In genomic region chr9:113570106-113570505, GRCh38 we compare ENCODE assay signal across 29 cellular contexts.
DNase-seq lines count a peak whose midpoint lies in the region; ATAC-seq and TF ChIP-seq lines count a peak whose summit lies in the region.
"Had no signal": no experiment of that assay in that cellular context is flagged by ENCODE, and none has a peak within 500 bp of the region (broad histone marks: within the 10 kb centered on the region; RNA-seq: fewer than 3 reads in every experiment).

No MANE protein-coding gene starts in this region.

- H3K27me3 ChIP-seq in left ventricle myocardium inferior (ENCODE audit: low read depth) = no peaks in the 10 kb centered on the region
- H3K27me3 ChIP-seq in tibial artery = no peaks in the 10 kb centered on the region
- H3K27me3 ChIP-seq: esophagus muscularis mucosa, foreskin keratinocyte, uterus had no signal

- TF ChIP-seq CTCF in left ventricle myocardium inferior (IDR thresholded peaks at IDR 0.05; ENCODE audit: borderline replicate concordance) (no peak), neural crest cell (conservative IDR thresholded peaks at IDR 0.05) (no peak), tibial artery (IDR thresholded peaks at IDR 0.05) (no peak)

- peaks cover 9% of the 10 kb centered on the region for H3K36me3 Mint-ChIP-seq in neural crest cell (ENCODE audit: low read depth)
- H3K36me3 Mint-ChIP-seq in activated T-helper 17 cell treated with anti-CD3 and anti-CD28 coated beads, Interleukin-2, amount 50 U/mL, for 72 hours (ENCODE audit: low read depth) = no peaks in the 10 kb centered on the region

- H3K27me3 Mint-ChIP-seq in neural crest cell (ENCODE audit: low read depth) = no peaks in the 10 kb centered on the region
- H3K27me3 Mint-ChIP-seq in activated T-helper 17 cell treated with anti-CD3 and anti-CD28 coated beads, Interleukin-2, amount 50 U/mL, for 72 hours = no peaks in the 10 kb centered on the region
- H3K27me3 Mint-ChIP-seq: activated CD4-positive, alpha-beta T cell treated with anti-CD3 and anti-CD28 coated beads, Interleukin-2, amount 10 ng/mL, durations not matched to agents 7 days and 5 days; activated naive CD8-positive, alpha-beta T cell had no signal

- H3K27ac ChIP-seq in left ventricle myocardium inferior (replicated peaks) (peak overlapping the region; percentile 94), SK-N-MC (peak overlapping the region; percentile 96), tibial artery (peak overlapping the region; percentile 88 to 92)
- H3K27ac ChIP-seq: foreskin keratinocyte, uterus, VCaP had no signal

- H3K9me3 ChIP-seq in left ventricle myocardium inferior (replicated peaks) (no peaks in the 10 kb centered on the region), SK-N-MC (ENCODE audit: low read depth, low read length) (no peaks in the 10 kb centered on the region), tibial artery (no peaks in the 10 kb centered on the region)
- H3K9me3 ChIP-seq: esophagus muscularis mucosa, uterus had no signal

- H3K4me1 Mint-ChIP-seq in neural crest cell = peaks cover 48% of the 10 kb centered on the region
- H3K4me1 Mint-ChIP-seq in activated T-helper 17 cell treated with anti-CD3 and anti-CD28 coated beads, Interleukin-2, amount 50 U/mL, for 72 hours = peaks cover 23% of the 10 kb centered on the region

- peaks cover 5% of the 10 kb centered on the region for H3K9me3 Mint-ChIP-seq in neural crest cell
- no peaks in the 10 kb centered on the region for H3K9me3 Mint-ChIP-seq in activated T-helper 17 cell treated with anti-CD3 and anti-CD28 coated beads, Interleukin-2, amount 50 U/mL, for 72 hours
- H3K9me3 Mint-ChIP-seq: activated CD4-positive, alpha-beta T cell treated with anti-CD3 and anti-CD28 coated beads, Interleukin-2, amount 10 ng/mL, durations not matched to agents 7 days and 5 days; activated T-helper 2 cell treated with anti-CD3 and anti-CD28 coated beads, Interferon-gamma antibody, Interleukin-2, Interleukin-4, amounts not matched to agents 10 μg/mL and 5 μg/mL and 100 μg/mL, durations not matched to agents 14 hours and 24 hours and 36 hours had no signal

- intact Hi-C loops in left ventricle myocardium inferior (cut with micrococcal nuclease) = loop anchor here (10.0 kb wide), 1 partner anchor 45 kb away; no protein-coding TSS in a partner anchor
- intact Hi-C loops in Right ventricle myocardium superior (cut with DNase I) = no loop called here
- intact Hi-C loops in tibial artery (cut with DNase I; ENCODE audit: low total_unique reads) = no loop called here

- no peak for ATAC-seq in Right ventricle myocardium superior (ENCODE audit: poor library complexity)
- no peak for ATAC-seq in activated T-helper 17 cell treated with anti-CD3 and anti-CD28 coated beads, Interleukin-2, amount 50 U/mL, for 72 hours (replicated peaks)
- ATAC-seq: foreskin keratinocyte had no signal

- H3K4me1 ChIP-seq in left ventricle myocardium inferior = peaks cover 100% of the 10 kb centered on the region
- H3K4me1 ChIP-seq in tibial artery = peaks cover 0 to 93% (median 75%) of the 10 kb centered on the region in 4 donors

- peak overlapping the region; percentile 52 for H3K27ac Mint-ChIP-seq in neural crest cell (ENCODE audit: unreplicated experiment)
- no peak overlapping the region for H3K27ac Mint-ChIP-seq in activated T-helper 17 cell treated with anti-CD3 and anti-CD28 coated beads, Interleukin-2, amount 50 U/mL, for 72 hours
- H3K27ac Mint-ChIP-seq: activated CD4-positive, alpha-beta T cell treated with anti-CD3 and anti-CD28 coated beads, Interleukin-2, amount 10 ng/mL, durations not matched to agents 7 days and 5 days; activated naive CD8-positive, alpha-beta T cell; activated T-helper 2 cell treated with anti-CD3 and anti-CD28 coated beads, Interferon-gamma antibody, Interleukin-2, Interleukin-4, amounts not matched to agents 10 μg/mL and 5 μg/mL and 100 μg/mL, durations not matched to agents 14 hours and 24 hours and 36 hours had no signal

- peak overlapping the region; percentile 14 for H3K4me3 Mint-ChIP-seq in neural crest cell
- H3K4me3 Mint-ChIP-seq in activated T-helper 17 cell treated with anti-CD3 and anti-CD28 coated beads, Interleukin-2, amount 50 U/mL, for 72 hours = no peak overlapping the region
- H3K4me3 Mint-ChIP-seq: activated CD4-positive, alpha-beta T cell treated with anti-CD3 and anti-CD28 coated beads, Interleukin-2, amount 10 ng/mL, durations not matched to agents 7 days and 5 days; activated naive CD8-positive, alpha-beta T cell had no signal

- DNase-seq in left ventricle myocardium inferior (no peak), Right ventricle myocardium superior (no peak), SK-N-MC (ENCODE audit: low read depth, low spot score) (no peak), neural crest cell (ENCODE audit: low read depth, low spot score) (no peak), tibial artery (peak; percentile 18 to 47), kidney glomerular epithelial cell (lab: John Stamatoyannopoulos, UW) (no peak)
- DNase-seq in activated CD4-positive, alpha-beta T cell treated with anti-CD3 and anti-CD28 coated beads, Interleukin-2, amount 50 U/mL, for 4 hours = no peak
- DNase-seq: activated CD4-positive, alpha-beta T cell treated with anti-CD3 and anti-CD28 coated beads, Interleukin-2, amount 10 ng/mL, durations not matched to agents 7 days and 5 days; C1 segment of cervical spinal cord; caudate nucleus; cortex of kidney; DND-41; foreskin keratinocyte; HCEC 1CT; KG1; MM.1S; NCI-H1417; NCI-H2081 treated with DMSO at 0.1 percent for 48 hours; NCI-H446; NCI-H82; retina; stimulated activated CD4-positive, alpha-beta T cell treated with anti-CD3 and anti-CD28 coated beads, Interleukin-2, amount 100 ng/mL, for 48 hours; T-helper 2 cell; uterus had no signal

- H3K4me3 ChIP-seq in left ventricle myocardium inferior = no peak overlapping the region
- no peak overlapping the region for H3K4me3 ChIP-seq in SK-N-MC
- no peak overlapping the region for H3K4me3 ChIP-seq in tibial artery
- H3K4me3 ChIP-seq: esophagus muscularis mucosa, uterus had no signal

- no peak overlapping the region for H3K9ac ChIP-seq in SK-N-MC (ENCODE audit: insufficient read length)

- H3K36me3 ChIP-seq in left ventricle myocardium inferior (no peaks in the 10 kb centered on the region), SK-N-MC (ENCODE audit: insufficient read depth, low read length) (no peaks in the 10 kb centered on the region), tibial artery (no peaks in the 10 kb centered on the region)
- H3K36me3 ChIP-seq: uterus had no signal

Comparison
In these comparisons a context has a peak if more than half of its experiments do, and no peak if none do; other contexts are left out.
1. DNase-seq: peak in tibial artery (2 of 2); none in left ventricle myocardium inferior (single experiment), Right ventricle myocardium superior (single experiment), SK-N-MC (single experiment), neural crest cell (single experiment), kidney glomerular epithelial cell (single experiment) and activated CD4-positive, alpha-beta T cell treated with anti-CD3 and anti-CD28 coated beads, Interleukin-2, amount 50 U/mL, for 4 hours (0 of 2).
2. Peak in every context shown above with its lines, with median percentiles within 50 percentile points of each other: H3K27ac ChIP-seq.